Comparison of ENCODE assay signal across 8 cellular contexts in genomic region chr2:105789745-105790466, GRCh38. TPM values are rescaled to one million over a fixed set of nuclear protein-coding genes. Genes with fewer than 3 reads are reported as not detected.
DNase-seq lines count a peak whose midpoint lies in the region; ATAC-seq and TF ChIP-seq lines count a peak whose summit lies in the region.

No MANE protein-coding gene starts in this region.

- H3K4me2 ChIP-seq in GM23338: peak overlapping the region; percentile 64; the same call in 1 of the 2 replicates

- POLR2A ChIA-PET in GM10248 (lab: Yijun Ruan, JAX): no interaction called here
- POLR2A ChIA-PET in activated CD8-positive, alpha-beta T cell treated with anti-CD3 and anti-CD28 coated beads, Interleukin-2, amount 10 ng/mL, durations not matched to agents 7 days and 5 days (lab: Charles Lee): interaction anchor here (0.6 to 3.2 kb wide), 17 partner anchors 8 to 371 kb away, joined by 3 to 26 read pairs (median 4); no protein-coding TSS in a partner anchor

- H3K36me3 ChIP-seq in GM23338 (ENCODE audit: insufficient read depth): no peaks in the 10 kb centered on the region
- no peaks in the 10 kb centered on the region for H3K36me3 ChIP-seq in MG63
- H3K36me3 ChIP-seq in esophagus muscularis mucosa: no peaks in the 10 kb centered on the region

- H3K27me3 ChIP-seq in GM23338 (ENCODE audit: insufficient read depth) (no peaks in the 10 kb centered on the region), MG63 (no peaks in the 10 kb centered on the region), esophagus muscularis mucosa (no peaks in the 10 kb centered on the region)

- H3K9me3 ChIP-seq in MG63 (no peaks in the 10 kb centered on the region), esophagus muscularis mucosa (no peaks in the 10 kb centered on the region)

- peaks cover 8% of the 10 kb centered on the region for H3K9me2 ChIP-seq in GM23338 (ENCODE audit: insufficient read depth)

- H3K79me2 ChIP-seq in GM23338 (replicated peaks; ENCODE audit: insufficient read depth): peaks cover 99% of the 10 kb centered on the region

- H3K4me3 ChIP-seq in GM23338: 0 out of 2 replicates have a peak overlapping the region, but pooled peaks have one; percentile 20
- H3K4me3 ChIP-seq in MG63: no peak overlapping the region
- no peak overlapping the region for H3K4me3 ChIP-seq in esophagus muscularis mucosa

- H3K27me3 Mint-ChIP-seq in GM23338 (ENCODE audit: insufficient read depth, low read depth, poor library complexity): peaks cover 9% of the 10 kb centered on the region
- H3K27me3 Mint-ChIP-seq in activated CD8-positive, alpha-beta T cell treated with anti-CD3 and anti-CD28 coated beads, Interleukin-2, amount 10 ng/mL, durations not matched to agents 7 days and 5 days (ENCODE audit: low read depth): no peaks in the 10 kb centered on the region

- TF ChIP-seq EP300 in esophagus muscularis mucosa (IDR thresholded peaks at IDR 0.05): no peak

- TF ChIP-seq POLR2A in esophagus muscularis mucosa (IDR thresholded peaks at IDR 0.05; ENCODE audit: low read depth): no peak

- 30% methylated on average over 11 of the region's 11 CpGs for WGBS in esophagus muscularis mucosa

- peaks cover 55% of the 10 kb centered on the region for H3K4me1 Mint-ChIP-seq in GM23338
- H3K4me1 Mint-ChIP-seq in activated CD8-positive, alpha-beta T cell treated with anti-CD3 and anti-CD28 coated beads, Interleukin-2, amount 10 ng/mL, durations not matched to agents 7 days and 5 days (ENCODE audit: low read depth): peaks cover 90% of the 10 kb centered on the region

- peak; percentile 43 for TF ChIP-seq CTCF in GM10248 (IDR thresholded peaks at IDR 0.05; ENCODE audit: control extremely low read depth, extremely low read depth, low read depth, missing control alignments)
- TF ChIP-seq CTCF in GM23338 (conservative IDR thresholded peaks at IDR 0.05; ENCODE audit: low read depth in 2 of 2): peak; percentile 33 to 43
- TF ChIP-seq CTCF in esophagus muscularis mucosa (IDR thresholded peaks at IDR 0.05): peak in 1 of 3 experiments; percentile 11

- H3K27ac ChIP-seq in GM23338 (ENCODE audit: low read depth): no peak overlapping the region
- peak overlapping the region; percentile 9 to 63 (median 48) for H3K27ac ChIP-seq in esophagus muscularis mucosa (replicated peaks in 1 of 4)

- H2AFZ ChIP-seq in GM23338: no peak overlapping the region

- peaks cover 35% of the 10 kb centered on the region for H3K4me1 ChIP-seq in GM23338 (ENCODE audit: insufficient read depth)
- peaks cover 35 to 79% (median 60%) of the 10 kb centered on the region in 4 donors for H3K4me1 ChIP-seq in esophagus muscularis mucosa

- H3K27ac Mint-ChIP-seq in GM23338: no peak overlapping the region
- peak overlapping the region; percentile 98 for H3K27ac Mint-ChIP-seq in activated CD8-positive, alpha-beta T cell treated with anti-CD3 and anti-CD28 coated beads, Interleukin-2, amount 10 ng/mL, durations not matched to agents 7 days and 5 days

- no peaks in the 10 kb centered on the region for H3F3A ChIP-seq in GM23338 (replicated peaks; ENCODE audit: low read depth)

- intact Hi-C loops in esophagus muscularis mucosa (cut with DNase I): no loop called here

- no peak overlapping the region for H3K4me3 Mint-ChIP-seq in GM23338
- peak overlapping the region; percentile 73 for H3K4me3 Mint-ChIP-seq in activated CD8-positive, alpha-beta T cell treated with anti-CD3 and anti-CD28 coated beads, Interleukin-2, amount 10 ng/mL, durations not matched to agents 7 days and 5 days

- CTCF ChIA-PET in GM10248 (lab: Yijun Ruan, JAX): interaction anchor here (1.0 to 3.9 kb wide), 6 partner anchors 8 to 212 kb away, joined by 3 to 13 read pairs (median 4); no protein-coding TSS in a partner anchor
- CTCF ChIA-PET in activated CD8-positive, alpha-beta T cell treated with anti-CD3 and anti-CD28 coated beads, Interleukin-2, amount 10 ng/mL, durations not matched to agents 7 days and 5 days (lab: Charles Lee): interaction anchor here (0.7 to 6.3 kb wide), 17 partner anchors 8 to 308 kb away, joined by 3 to 54 read pairs (median 5); no protein-coding TSS in a partner anchor

- peaks cover 39% of the 10 kb centered on the region for H4K20me1 ChIP-seq in GM23338 (replicated peaks; ENCODE audit: insufficient read depth)

- H3K9me3 Mint-ChIP-seq in GM23338: no peaks in the 10 kb centered on the region
- no peaks in the 10 kb centered on the region for H3K9me3 Mint-ChIP-seq in activated CD8-positive, alpha-beta T cell treated with anti-CD3 and anti-CD28 coated beads, Interleukin-2, amount 10 ng/mL, durations not matched to agents 7 days and 5 days (ENCODE audit: insufficient read depth)

- DNase-seq in GM10248 (ENCODE audit: extremely low spot score) (peak; percentile 46), GM23338 (ENCODE audit: low spot score) (no peak), MG63 (peak; percentile 69), esophagus muscularis mucosa (ENCODE audit: extremely low spot score) (no peak), pons (ENCODE audit: low spot score) (peak; percentile 75), NCI-H1092 (lab: John Stamatoyannopoulos, UW) (no peak), NK-92 (lab: John Stamatoyannopoulos, UW; ENCODE audit: unreplicated experiment) (no peak)
- DNase-seq in activated CD8-positive, alpha-beta T cell treated with anti-CD3 and anti-CD28 coated beads, Interleukin-2, amount 10 ng/mL, durations not matched to agents 7 days and 5 days: peak; percentile 85

- ATAC-seq in GM23338: peak; percentile 25; the same call in 2 of the 3 replicates
- ATAC-seq in activated CD8-positive, alpha-beta T cell treated with anti-CD3 and anti-CD28 coated beads, Interleukin-2, amount 10 ng/mL, durations not matched to agents 7 days and 5 days: peak; percentile 87

- H3K36me3 Mint-ChIP-seq in GM23338 (ENCODE audit: low read depth): peaks cover 5% of the 10 kb centered on the region; the same call in 1 of the 3 replicates
- H3K36me3 Mint-ChIP-seq in activated CD8-positive, alpha-beta T cell treated with anti-CD3 and anti-CD28 coated beads, Interleukin-2, amount 10 ng/mL, durations not matched to agents 7 days and 5 days (ENCODE audit: low read depth): peaks cover 48% of the 10 kb centered on the region

TF ChIP-seq in GM23338, 12 proteins besides CTCF, POLR2A, EP300 and RAD21 (continues in another document):
- TF ChIP-seq EZH2 (IDR thresholded peaks at IDR 0.05; ENCODE audit: low read depth, unreplicated experiment) (no peak), ETS1 (IDR thresholded peaks at IDR 0.05) (no peak), NANOG (IDR thresholded peaks at IDR 0.05; ENCODE audit: borderline replicate concordance) (no peak), CREB1 (CRISPR knock-in tag; IDR thresholded peaks at IDR 0.05; ENCODE audit: low read depth) (no peak), EZH2phosphoT487 (IDR thresholded peaks at IDR 0.05; ENCODE audit: unreplicated experiment) (no peak), POLR2AphosphoS5 (IDR thresholded peaks at IDR 0.05; ENCODE audit: low read depth) (no peak), JUNB (IDR thresholded peaks at IDR 0.05; ENCODE audit: unreplicated experiment) (no peak), ZNF114 (CRISPR knock-in tag; IDR thresholded peaks at IDR 0.05) (no peak), REST (IDR thresholded peaks at IDR 0.05; ENCODE audit: unreplicated experiment) (no peak), ZNF331 (CRISPR knock-in tag; IDR thresholded peaks at IDR 0.05; ENCODE audit: low read depth) (no peak)

RNA-seq across cellular contexts. Expression of gene NCK2, which starts 45.2 kb away (rescaled TPM):
- total RNA-seq in GM23338 (2014; rRNA removed; shearing (Covaris generic)): 59.9 and 62.4 TPM in 2 replicates
- 26.9 and 28.4 TPM in 2 replicates for polyA plus RNA-seq in GM23338 (2016; fragmentation: Nextera tagmentation; extraction: Ambion mirVana)
- 7.3 and 23.4 TPM in 2 replicates for total RNA-seq in MG63 (2014; rRNA removed; shearing (Covaris generic); ENCODE audit: low replicate concordance)
- total RNA-seq in activated CD8-positive, alpha-beta T cell treated with anti-CD3 and anti-CD28 coated beads, Interleukin-2, amount 10 ng/mL, durations not matched to agents 7 days and 5 days: 10 to 100 TPM; 60.7 to 61.3 TPM
- total RNA-seq in esophagus muscularis mucosa: 100 to 1,000 TPM in 2 of 4 donors, 10 to 100 TPM in 2; 59.8 to 130 (median 96.2) TPM

Comparison
In these comparisons a context has a peak if more than half of its experiments do, and no peak if none do; other contexts are left out.
1. DNase-seq: peak in GM10248 (single experiment), MG63 (single experiment), activated CD8-positive, alpha-beta T cell treated with anti-CD3 and anti-CD28 coated beads, Interleukin-2, amount 10 ng/mL, durations not matched to agents 7 days and 5 days (single experiment) and pons (single experiment); none in GM23338 (single experiment), esophagus muscularis mucosa (single experiment), NCI-H1092 (single experiment) and NK-92 (single experiment).